Comparison of ENCODE assay signal across 40 cellular contexts in genomic region chr7:103031024-103031423, GRCh38.
"Had no signal": no experiment of that assay in that cellular context is flagged by ENCODE, and none has a peak within 500 bp of the region (broad histone marks: within the 10 kb centered on the region; RNA-seq: fewer than 3 reads in every experiment).

No MANE protein-coding gene starts in this region.

- H3K27me3 ChIP-seq: adrenal gland, ascending aorta, body of pancreas, brain microvascular endothelial cell, breast epithelium, cardiac muscle cell had no signal

- H3K27ac Mint-ChIP-seq: activated naive CD4-positive, alpha-beta T cell treated with anti-CD3 and anti-CD28 coated beads for 36 hours; activated naive CD4-positive, alpha-beta T cell treated with anti-CD3 and anti-CD28 coated beads, Interleukin-2, amount 10 ng/mL, durations not matched to agents 7 days and 5 days; activated naive CD4-positive, alpha-beta T cell treated with anti-CD3 and anti-CD28 coated beads, Interleukin-2, amount 50 U/mL, for 24 hours; activated naive CD4-positive, alpha-beta T cell treated with anti-CD3 and anti-CD28 coated beads, Interleukin-2, amount 50 U/mL, for 72 hours; activated naive CD8-positive, alpha-beta T cell; activated naive CD8-positive, alpha-beta T cell treated with anti-CD3 and anti-CD28 coated beads for 36 hours; activated naive CD8-positive, alpha-beta T cell treated with anti-CD3 and anti-CD28 coated beads, Interleukin-2, amount 10 ng/mL, durations not matched to agents 7 days and 5 days; activated naive CD8-positive, alpha-beta T cell treated with anti-CD3 and anti-CD28 coated beads, Interleukin-2, amount 50 U/mL, for 24 hours; activated T-cell treated with anti-CD3 and anti-CD28 coated beads, Interleukin-2, amount 50 U/mL, for 24 hours; activated T-cell treated with anti-CD3 and anti-CD28 coated beads, Interleukin-2, amount 50 U/mL, for 72 hours; activated T-helper 1 cell treated with anti-CD3 and anti-CD28 coated beads, Interleukin-12 subunit alpha, Interleukin-12 subunit beta, Interleukin-2, Interleukin-4 antibody, amounts not matched to agents 30 ng/mL and 10 ng/mL and 1 ng/mL, durations not matched to agents 14 hours and 24 hours and 36 hours; activated T-helper 17 cell treated with anti-CD3 and anti-CD28 coated beads, Interleukin-2, amount 50 U/mL, for 72 hours; activated T-helper 2 cell treated with anti-CD3 and anti-CD28 coated beads, Interferon-gamma antibody, Interleukin-2, Interleukin-4, amounts not matched to agents 10 μg/mL and 5 μg/mL and 100 μg/mL, durations not matched to agents 14 hours and 24 hours and 36 hours; brain had no signal

- H3K36me3 Mint-ChIP-seq: activated naive CD4-positive, alpha-beta T cell treated with anti-CD3 and anti-CD28 coated beads, Interleukin-2, amount 10 ng/mL, durations not matched to agents 7 days and 5 days; activated naive CD4-positive, alpha-beta T cell treated with anti-CD3 and anti-CD28 coated beads, Interleukin-2, amount 50 U/mL, for 24 hours; activated naive CD4-positive, alpha-beta T cell treated with anti-CD3 and anti-CD28 coated beads, Interleukin-2, amount 50 U/mL, for 72 hours; activated naive CD8-positive, alpha-beta T cell; activated naive CD8-positive, alpha-beta T cell treated with anti-CD3 and anti-CD28 coated beads for 36 hours; activated naive CD8-positive, alpha-beta T cell treated with anti-CD3 and anti-CD28 coated beads, Interleukin-2, amount 10 ng/mL, durations not matched to agents 7 days and 5 days; brain had no signal

- H3K9me3 Mint-ChIP-seq: activated naive CD4-positive, alpha-beta T cell treated with anti-CD3 and anti-CD28 coated beads for 36 hours; activated naive CD4-positive, alpha-beta T cell treated with anti-CD3 and anti-CD28 coated beads, Interleukin-2, amount 10 ng/mL, durations not matched to agents 7 days and 5 days; activated naive CD4-positive, alpha-beta T cell treated with anti-CD3 and anti-CD28 coated beads, Interleukin-2, amount 50 U/mL, for 24 hours; activated naive CD4-positive, alpha-beta T cell treated with anti-CD3 and anti-CD28 coated beads, Interleukin-2, amount 50 U/mL, for 72 hours; activated naive CD8-positive, alpha-beta T cell treated with anti-CD3 and anti-CD28 coated beads for 36 hours; activated naive CD8-positive, alpha-beta T cell treated with anti-CD3 and anti-CD28 coated beads, Interleukin-2, amount 10 ng/mL, durations not matched to agents 7 days and 5 days; activated naive CD8-positive, alpha-beta T cell treated with anti-CD3 and anti-CD28 coated beads, Interleukin-2, amount 50 U/mL, for 24 hours; activated T-cell treated with anti-CD3 and anti-CD28 coated beads, Interleukin-2, amount 50 U/mL, for 24 hours; activated T-cell treated with anti-CD3 and anti-CD28 coated beads, Interleukin-2, amount 50 U/mL, for 4 hours; activated T-cell treated with anti-CD3 and anti-CD28 coated beads, Interleukin-2, amount 50 U/mL, for 72 hours; activated T-helper 1 cell treated with anti-CD3 and anti-CD28 coated beads, Interleukin-12 subunit alpha, Interleukin-12 subunit beta, Interleukin-2, Interleukin-4 antibody, amounts not matched to agents 30 ng/mL and 10 ng/mL and 1 ng/mL, durations not matched to agents 14 hours and 24 hours and 36 hours; activated T-helper 17 cell treated with anti-CD3 and anti-CD28 coated beads, Interleukin-2, amount 50 U/mL, for 72 hours; activated T-helper 2 cell treated with anti-CD3 and anti-CD28 coated beads, Interferon-gamma antibody, Interleukin-2, Interleukin-4, amounts not matched to agents 10 μg/mL and 5 μg/mL and 100 μg/mL, durations not matched to agents 14 hours and 24 hours and 36 hours; central memory CD8-positive, alpha-beta T cell had no signal

- H3K4me1 Mint-ChIP-seq: activated naive CD4-positive, alpha-beta T cell treated with anti-CD3 and anti-CD28 coated beads, Interleukin-2, amount 10 ng/mL, durations not matched to agents 7 days and 5 days; activated naive CD4-positive, alpha-beta T cell treated with anti-CD3 and anti-CD28 coated beads, Interleukin-2, amount 50 U/mL, for 24 hours; activated naive CD8-positive, alpha-beta T cell treated with anti-CD3 and anti-CD28 coated beads for 36 hours; activated naive CD8-positive, alpha-beta T cell treated with anti-CD3 and anti-CD28 coated beads, Interleukin-2, amount 10 ng/mL, durations not matched to agents 7 days and 5 days; activated naive CD8-positive, alpha-beta T cell treated with anti-CD3 and anti-CD28 coated beads, Interleukin-2, amount 50 U/mL, for 24 hours; activated T-helper 17 cell treated with anti-CD3 and anti-CD28 coated beads, Interleukin-2, amount 50 U/mL, for 72 hours; brain; central memory CD8-positive, alpha-beta T cell had no signal

- H3K36me3 ChIP-seq: adrenal gland, ascending aorta, brain microvascular endothelial cell, breast epithelium, cardiac muscle cell had no signal

- DNase-seq: activated effector memory CD4-positive, alpha-beta T cell treated with anti-CD3 and anti-CD28 coated beads, Interleukin-2, amount 50 U/mL, for 16 hours; activated effector memory CD4-positive, alpha-beta T cell treated with Interleukin-2 at 50 U/mL for 16 hours; activated gamma-delta T cell; activated gamma-delta T cell treated with Interleukin-2 at 50 U/mL for 16 hours; activated naive CD4-positive, alpha-beta T cell; activated naive CD4-positive, alpha-beta T cell treated with anti-CD3 and anti-CD28 coated beads for 36 hours; activated naive CD4-positive, alpha-beta T cell treated with anti-CD3 and anti-CD28 coated beads, Interleukin-2, amount 10 ng/mL, durations not matched to agents 7 days and 5 days; activated naive CD4-positive, alpha-beta T cell treated with anti-CD3 and anti-CD28 coated beads, Interleukin-2, amount 50 U/mL, for 16 hours; activated naive CD4-positive, alpha-beta T cell treated with Interleukin-2 at 50 U/mL for 16 hours; activated naive CD8-positive, alpha-beta T cell treated with anti-CD3 and anti-CD28 coated beads for 36 hours; activated naive CD8-positive, alpha-beta T cell treated with anti-CD3 and anti-CD28 coated beads, Interleukin-2, amount 10 ng/mL, durations not matched to agents 7 days and 5 days; activated naive CD8-positive, alpha-beta T cell treated with anti-CD3 and anti-CD28 coated beads, Interleukin-2, amount 50 U/mL, for 24 hours; activated T-cell treated with anti-CD3 and anti-CD28 coated beads, Interleukin-2, amount 50 U/mL, for 1 hour; activated T-cell treated with anti-CD3 and anti-CD28 coated beads, Interleukin-2, amount 50 U/mL, for 24 hours; activated T-cell treated with anti-CD3 and anti-CD28 coated beads, Interleukin-2, amount 50 U/mL, for 4 hours; activated T-cell treated with anti-CD3 and anti-CD28 coated beads, Interleukin-2, amount 50 U/mL, for 48 hours; activated T-cell treated with anti-CD3 and anti-CD28 coated beads, Interleukin-2, amount 50 U/mL, for 72 hours; adrenal gland; amniotic stem cell; amygdala; anterior cingulate cortex; aorta; body of pancreas; brain microvascular endothelial cell; caudate nucleus; central memory CD4-positive, alpha-beta T cell; cerebellar nuclear complex had no signal

- H3K4me3 Mint-ChIP-seq: activated naive CD4-positive, alpha-beta T cell treated with anti-CD3 and anti-CD28 coated beads for 36 hours; activated naive CD4-positive, alpha-beta T cell treated with anti-CD3 and anti-CD28 coated beads, Interleukin-2, amount 10 ng/mL, durations not matched to agents 7 days and 5 days; activated naive CD4-positive, alpha-beta T cell treated with anti-CD3 and anti-CD28 coated beads, Interleukin-2, amount 50 U/mL, for 24 hours; activated naive CD8-positive, alpha-beta T cell; activated naive CD8-positive, alpha-beta T cell treated with anti-CD3 and anti-CD28 coated beads for 36 hours; activated naive CD8-positive, alpha-beta T cell treated with anti-CD3 and anti-CD28 coated beads, Interleukin-2, amount 10 ng/mL, durations not matched to agents 7 days and 5 days; activated naive CD8-positive, alpha-beta T cell treated with anti-CD3 and anti-CD28 coated beads, Interleukin-2, amount 50 U/mL, for 24 hours; activated T-cell treated with anti-CD3 and anti-CD28 coated beads, Interleukin-2, amount 50 U/mL, for 24 hours; activated T-cell treated with anti-CD3 and anti-CD28 coated beads, Interleukin-2, amount 50 U/mL, for 4 hours; activated T-cell treated with anti-CD3 and anti-CD28 coated beads, Interleukin-2, amount 50 U/mL, for 72 hours; activated T-helper 1 cell treated with anti-CD3 and anti-CD28 coated beads, Interleukin-12 subunit alpha, Interleukin-12 subunit beta, Interleukin-2, Interleukin-4 antibody, amounts not matched to agents 30 ng/mL and 10 ng/mL and 1 ng/mL, durations not matched to agents 14 hours and 24 hours and 36 hours; activated T-helper 17 cell treated with anti-CD3 and anti-CD28 coated beads, Interleukin-2, amount 50 U/mL, for 72 hours; brain; central memory CD8-positive, alpha-beta T cell had no signal

- H3K4me3 ChIP-seq: adrenal gland, ascending aorta, body of pancreas, breast epithelium, cardiac muscle cell had no signal

- H3K9me3 ChIP-seq: adrenal gland, ascending aorta, body of pancreas, breast epithelium had no signal

- FAIRE-seq: astrocyte, bronchial epithelial cell had no signal

- H3K27ac ChIP-seq: adrenal gland, ascending aorta, body of pancreas, brain microvascular endothelial cell, breast epithelium, cardiac muscle cell had no signal

- ATAC-seq: activated naive CD4-positive, alpha-beta T cell treated with anti-CD3 and anti-CD28 coated beads, Interleukin-2, amount 50 U/mL, for 72 hours; activated naive CD8-positive, alpha-beta T cell treated with anti-CD3 and anti-CD28 coated beads, Interleukin-2, amount 50 U/mL, for 24 hours; activated T-cell treated with anti-CD3 and anti-CD28 coated beads, Interleukin-2, amount 50 U/mL, for 4 hours; activated T-cell treated with anti-CD3 and anti-CD28 coated beads, Interleukin-2, amount 50 U/mL, for 72 hours; activated T-helper 17 cell treated with anti-CD3 and anti-CD28 coated beads, Interleukin-2, amount 50 U/mL, for 72 hours; body of pancreas had no signal

- H3K27me3 Mint-ChIP-seq: activated naive CD4-positive, alpha-beta T cell treated with anti-CD3 and anti-CD28 coated beads, Interleukin-2, amount 10 ng/mL, durations not matched to agents 7 days and 5 days; activated naive CD4-positive, alpha-beta T cell treated with anti-CD3 and anti-CD28 coated beads, Interleukin-2, amount 50 U/mL, for 24 hours; activated naive CD8-positive, alpha-beta T cell; activated naive CD8-positive, alpha-beta T cell treated with anti-CD3 and anti-CD28 coated beads for 36 hours; activated naive CD8-positive, alpha-beta T cell treated with anti-CD3 and anti-CD28 coated beads, Interleukin-2, amount 10 ng/mL, durations not matched to agents 7 days and 5 days; activated naive CD8-positive, alpha-beta T cell treated with anti-CD3 and anti-CD28 coated beads, Interleukin-2, amount 50 U/mL, for 24 hours; activated T-cell treated with anti-CD3 and anti-CD28 coated beads, Interleukin-2, amount 50 U/mL, for 24 hours; activated T-helper 17 cell treated with anti-CD3 and anti-CD28 coated beads, Interleukin-2, amount 50 U/mL, for 72 hours; brain; central memory CD8-positive, alpha-beta T cell had no signal

- H3K4me1 ChIP-seq: adrenal gland, ascending aorta, body of pancreas, breast epithelium had no signal
